9 cellular contexts compared by ENCODE assay signal in the genomic region with DNA sequence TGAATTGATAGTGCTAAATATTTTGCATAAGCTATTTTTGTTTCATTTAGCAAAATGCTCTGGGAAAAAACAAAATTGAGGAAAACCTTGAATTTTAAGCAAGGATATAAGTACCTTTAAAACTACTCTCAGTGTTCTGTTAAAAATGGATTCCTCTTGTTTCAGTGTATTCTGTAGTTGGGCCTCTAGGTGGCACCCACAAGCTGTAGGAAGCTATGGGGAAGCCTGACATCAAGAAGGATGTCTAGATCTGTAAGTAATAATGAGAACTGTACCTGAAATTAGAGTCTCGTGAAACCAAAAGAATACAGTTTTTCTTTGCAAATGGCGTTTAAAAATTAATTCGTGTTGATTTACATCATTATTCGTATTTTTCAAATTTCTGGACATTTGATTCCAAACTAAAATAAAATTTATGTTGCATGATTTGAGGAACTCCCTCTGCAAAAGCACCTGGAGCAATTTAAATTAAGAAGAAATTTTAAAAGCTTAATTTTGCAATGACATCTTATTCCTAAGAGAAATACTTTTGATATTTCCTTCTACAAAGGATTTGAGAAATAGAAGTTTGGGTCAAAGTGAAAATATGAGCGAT. TPM values are rescaled to one million over a fixed set of nuclear protein-coding genes. Genes with fewer than 3 reads are reported as not detected.
A peak's percentile ranks its signal among the peaks of the same experiment; 100 is the strongest.
DNase-seq lines count a peak whose midpoint lies in the region; FAIRE-seq and TF ChIP-seq lines count a peak whose summit lies in the region.
"Had no signal": no experiment of that assay in that cellular context is flagged by ENCODE, and none has a peak within 500 bp of the region (broad histone marks: within the 10 kb centered on the region; RNA-seq: fewer than 3 reads in every experiment).

No MANE protein-coding gene starts in this region.

- H3K9ac ChIP-seq in astrocyte (ENCODE audit: low read length), result no peak overlapping the region

- H3K27ac ChIP-seq in astrocyte (ENCODE audit: low read depth, low read length), result no peak overlapping the region

- H3K9me3 ChIP-seq in astrocyte (ENCODE audit: insufficient read depth, low read depth, low read length), result no peaks in the 10 kb centered on the region

- H3K4me1 Mint-ChIP-seq in astrocyte (ENCODE audit: low read depth, unreplicated experiment), result no peaks in the 10 kb centered on the region

- no peaks in the 10 kb centered on the region for H3K79me2 ChIP-seq in astrocyte (ENCODE audit: insufficient read depth, low read length)

- peak; percentile 50 for FAIRE-seq in astrocyte (lab: Jason Lieb, UNC)

- no peak overlapping the region for H3K4me2 ChIP-seq in astrocyte (ENCODE audit: low read length)

- no peaks in the 10 kb centered on the region for H3K36me3 ChIP-seq in astrocyte (ENCODE audit: insufficient read depth, low read length)

- H3K4me3 Mint-ChIP-seq in astrocyte (ENCODE audit: unreplicated experiment), result no peak overlapping the region

- DNase-seq in NCI-H82 (lab: John Stamatoyannopoulos, UW), result peak; percentile 67
- DNase-seq in NCI-H82 treated with DMSO at 0.1 percent for 48 hours (lab: John Stamatoyannopoulos, UW; ENCODE audit: unreplicated experiment), result no peak
- peak; percentile 35 for DNase-seq in HCEC 1CT
- peak; percentile 75 for DNase-seq in LoVo (ENCODE audit: low spot score)
- peak; percentile 35 for DNase-seq in T follicular helper cell (ENCODE audit: low read depth)
- DNase-seq in astrocyte (ENCODE audit: low read depth), result peak; percentile 26
- DNase-seq in iPS DF 4.7 (ENCODE audit: extremely low read depth, low spot score), result peak; percentile 14
- peak; percentile 71 for DNase-seq in stimulated activated CD4-positive, alpha-beta T cell treated with anti-CD3 and anti-CD28 coated beads, Interleukin-15, amount 100 ng/mL, for 24 hours

- no peak overlapping the region for H3K27ac Mint-ChIP-seq in astrocyte (ENCODE audit: unreplicated experiment)

- H2AFZ ChIP-seq in astrocyte (ENCODE audit: low read depth, low read length), result no peak overlapping the region

- no peaks in the 10 kb centered on the region for H3K9me3 Mint-ChIP-seq in astrocyte (ENCODE audit: unreplicated experiment)

- no peak overlapping the region for H3K4me3 ChIP-seq in astrocyte (ENCODE audit: insufficient read depth, low read depth, low read length)

- H3K27me3 Mint-ChIP-seq in astrocyte (ENCODE audit: low read depth, unreplicated experiment), result no peaks in the 10 kb centered on the region

- no peaks in the 10 kb centered on the region for H4K20me1 ChIP-seq in astrocyte (ENCODE audit: insufficient read depth, low read length)

- H3K36me3 Mint-ChIP-seq in astrocyte (ENCODE audit: low read depth, unreplicated experiment), result no peaks in the 10 kb centered on the region

- no peaks in the 10 kb centered on the region for H3K27me3 ChIP-seq in astrocyte (ENCODE audit: insufficient read depth, low read length)

- no peaks in the 10 kb centered on the region for H3K4me1 ChIP-seq in astrocyte (ENCODE audit: insufficient read depth, low read length)

- peak; percentile 95 for TF ChIP-seq CTCF in astrocyte (IDR thresholded peaks at IDR 0.05; ENCODE audit: insufficient read depth, low read depth, low read length)

RNA-seq across cellular contexts. Expression of gene TMPRSS11E, which starts 51.2 kb away (rescaled TPM):
- total RNA-seq in astrocyte, result 0.41 TPM in 1 of 2 replicates, not detected in the other
- total RNA-seq: subcutaneous adipose tissue had no signal
